9 cellular contexts compared by ENCODE assay signal in genomic region chr4:30380404-30380998, GRCh38.
DNase-seq lines count a peak whose midpoint lies in the region; ATAC-seq and TF ChIP-seq lines count a peak whose summit lies in the region.
"Had no signal": no experiment of that assay in that cellular context is flagged by ENCODE, and none has a peak within 500 bp of the region (broad histone marks: within the 10 kb centered on the region; RNA-seq: fewer than 3 reads in every experiment).

No MANE protein-coding gene starts in this region.

- H3K27me3 Mint-ChIP-seq in activated CD4-positive, alpha-beta memory T cell treated with anti-CD3 and anti-CD28 coated beads for 36 hours: no peaks in the 10 kb centered on the region
- H3K27me3 Mint-ChIP-seq in activated CD4-positive, alpha-beta memory T cell treated with anti-CD3 and anti-CD28 coated beads, Interleukin-2, amount 10 ng/mL, durations not matched to agents 7 days and 5 days: no peaks in the 10 kb centered on the region
- H3K27me3 Mint-ChIP-seq: dendritic cell treated with granulocyte-macrophage colony-stimulating factor and Interleukin-4, amounts not matched to agents 40 ng/mL and 50 ng/mL, for 4 days had no signal

- peak; percentile 12 for DNase-seq in activated CD4-positive, alpha-beta memory T cell treated with anti-CD3 and anti-CD28 coated beads for 36 hours
- DNase-seq in activated CD4-positive, alpha-beta memory T cell treated with anti-CD3 and anti-CD28 coated beads, Interleukin-2, amount 10 ng/mL, durations not matched to agents 7 days and 5 days: no peak
- DNase-seq in H7 (peak; percentile 8), MV-4-11 (lab: John Stamatoyannopoulos, UW) (peak; percentile 54), UCSD-AML1 (lab: John Stamatoyannopoulos, UW; ENCODE audit: unreplicated experiment) (peak; percentile 18), right atrium auricular region (ENCODE audit: low spot score) (no peak), testis (peak; percentile 82)

- no peak overlapping the region for H3K27ac Mint-ChIP-seq in activated CD4-positive, alpha-beta memory T cell treated with anti-CD3 and anti-CD28 coated beads for 36 hours
- no peak overlapping the region for H3K27ac Mint-ChIP-seq in activated CD4-positive, alpha-beta memory T cell treated with anti-CD3 and anti-CD28 coated beads, Interleukin-2, amount 10 ng/mL, durations not matched to agents 7 days and 5 days
- H3K27ac Mint-ChIP-seq: dendritic cell treated with granulocyte-macrophage colony-stimulating factor and Interleukin-4, amounts not matched to agents 40 ng/mL and 50 ng/mL, for 4 days had no signal

- H3K4me3 ChIP-seq in H7 (ENCODE audit: insufficient read depth, low read depth, low read length) (no peak overlapping the region), right atrium auricular region (no peak overlapping the region), testis (no peak overlapping the region)

- TF ChIP-seq CTCF in right atrium auricular region (IDR thresholded peaks at IDR 0.05): peak; percentile 16 to 59
- TF ChIP-seq CTCF in testis (IDR thresholded peaks at IDR 0.05): peak in 2 of 3 experiments; percentile 35 to 75

- ATAC-seq in HG03457 (IDR thresholded peaks at IDR 0.05; ENCODE audit: unreplicated experiment): no peak

- no peak overlapping the region for H3K4me3 Mint-ChIP-seq in activated CD4-positive, alpha-beta memory T cell treated with anti-CD3 and anti-CD28 coated beads for 36 hours
- no peak overlapping the region for H3K4me3 Mint-ChIP-seq in activated CD4-positive, alpha-beta memory T cell treated with anti-CD3 and anti-CD28 coated beads, Interleukin-2, amount 10 ng/mL, durations not matched to agents 7 days and 5 days
- H3K4me3 Mint-ChIP-seq: dendritic cell treated with granulocyte-macrophage colony-stimulating factor and Interleukin-4, amounts not matched to agents 40 ng/mL and 50 ng/mL, for 4 days had no signal

- H3K36me3 ChIP-seq in H7 (replicated peaks; ENCODE audit: control insufficient read depth, insufficient read depth, low read length) (no peaks in the 10 kb centered on the region), right atrium auricular region (no peaks in the 10 kb centered on the region), testis (ENCODE audit: low read depth, missing control alignments) (no peaks in the 10 kb centered on the region)

- H3K27ac ChIP-seq in right atrium auricular region (no peak overlapping the region), testis (no peak overlapping the region)

- CTCF ChIA-PET in activated CD4-positive, alpha-beta memory T cell treated with anti-CD3 and anti-CD28 coated beads for 36 hours (lab: Charles Lee): interaction anchor here (1.0 kb wide), 1 partner anchor 10 kb away, joined by 3 read pairs; no protein-coding TSS in a partner anchor
- CTCF ChIA-PET in activated CD4-positive, alpha-beta memory T cell treated with anti-CD3 and anti-CD28 coated beads, Interleukin-2, amount 10 ng/mL, durations not matched to agents 7 days and 5 days (lab: Charles Lee): interaction anchor here (1.5 kb wide), 1 partner anchor 10 kb away, joined by 3 read pairs; no protein-coding TSS in a partner anchor

- intact Hi-C loops in activated CD4-positive, alpha-beta memory T cell treated with anti-CD3 and anti-CD28 coated beads for 36 hours (cut with micrococcal nuclease): no loop called here
- intact Hi-C loops in testis (cut with DNase I; ENCODE audit: low total_unique reads): no loop called here

- H3K9me3 ChIP-seq in right atrium auricular region (no peaks in the 10 kb centered on the region), testis (no peaks in the 10 kb centered on the region)

- H3K27me3 ChIP-seq in H7 (ENCODE audit: control insufficient read depth, insufficient read depth, low read length) (no peaks in the 10 kb centered on the region), right atrium auricular region (no peaks in the 10 kb centered on the region), testis (no peaks in the 10 kb centered on the region)

- H3K36me3 Mint-ChIP-seq in activated CD4-positive, alpha-beta memory T cell treated with anti-CD3 and anti-CD28 coated beads for 36 hours: no peaks in the 10 kb centered on the region
- H3K36me3 Mint-ChIP-seq in activated CD4-positive, alpha-beta memory T cell treated with anti-CD3 and anti-CD28 coated beads, Interleukin-2, amount 10 ng/mL, durations not matched to agents 7 days and 5 days (ENCODE audit: low read depth): no peaks in the 10 kb centered on the region

- H3K9me3 Mint-ChIP-seq in activated CD4-positive, alpha-beta memory T cell treated with anti-CD3 and anti-CD28 coated beads for 36 hours: peaks cover 14% of the 10 kb centered on the region
- peaks cover 2% of the 10 kb centered on the region for H3K9me3 Mint-ChIP-seq in activated CD4-positive, alpha-beta memory T cell treated with anti-CD3 and anti-CD28 coated beads, Interleukin-2, amount 10 ng/mL, durations not matched to agents 7 days and 5 days
- H3K9me3 Mint-ChIP-seq: dendritic cell treated with granulocyte-macrophage colony-stimulating factor and Interleukin-4, amounts not matched to agents 40 ng/mL and 50 ng/mL, for 4 days had no signal

- TF ChIP-seq POLR2A in testis (IDR thresholded peaks at IDR 0.05): no peak

- H3K4me1 Mint-ChIP-seq in activated CD4-positive, alpha-beta memory T cell treated with anti-CD3 and anti-CD28 coated beads for 36 hours (ENCODE audit: low read depth): no peaks in the 10 kb centered on the region
- H3K4me1 Mint-ChIP-seq in activated CD4-positive, alpha-beta memory T cell treated with anti-CD3 and anti-CD28 coated beads, Interleukin-2, amount 10 ng/mL, durations not matched to agents 7 days and 5 days: no peaks in the 10 kb centered on the region

- POLR2A ChIA-PET in activated CD4-positive, alpha-beta memory T cell treated with anti-CD3 and anti-CD28 coated beads for 36 hours (lab: Charles Lee): no interaction called here
- POLR2A ChIA-PET in activated CD4-positive, alpha-beta memory T cell treated with anti-CD3 and anti-CD28 coated beads, Interleukin-2, amount 10 ng/mL, durations not matched to agents 7 days and 5 days (lab: Charles Lee): no interaction called here

- H3K4me1 ChIP-seq in right atrium auricular region: no peaks in the 10 kb centered on the region
- H3K4me1 ChIP-seq in testis: no peaks in the 10 kb centered on the region

- 50 to 52% methylated on average over 5 to 6 of the region's 6 CpGs for WGBS in testis, 2 donors

Comparison
In these comparisons a context has a peak if more than half of its experiments do, and no peak if none do; other contexts are left out.
1. DNase-seq: peak in activated CD4-positive, alpha-beta memory T cell treated with anti-CD3 and anti-CD28 coated beads for 36 hours (single experiment), H7 (single experiment), MV-4-11 (single experiment), UCSD-AML1 (single experiment) and testis (single experiment); none in activated CD4-positive, alpha-beta memory T cell treated with anti-CD3 and anti-CD28 coated beads, Interleukin-2, amount 10 ng/mL, durations not matched to agents 7 days and 5 days (single experiment) and right atrium auricular region (single experiment).